Comparison of ENCODE assay signal across 8 cellular contexts in the genomic region with DNA sequence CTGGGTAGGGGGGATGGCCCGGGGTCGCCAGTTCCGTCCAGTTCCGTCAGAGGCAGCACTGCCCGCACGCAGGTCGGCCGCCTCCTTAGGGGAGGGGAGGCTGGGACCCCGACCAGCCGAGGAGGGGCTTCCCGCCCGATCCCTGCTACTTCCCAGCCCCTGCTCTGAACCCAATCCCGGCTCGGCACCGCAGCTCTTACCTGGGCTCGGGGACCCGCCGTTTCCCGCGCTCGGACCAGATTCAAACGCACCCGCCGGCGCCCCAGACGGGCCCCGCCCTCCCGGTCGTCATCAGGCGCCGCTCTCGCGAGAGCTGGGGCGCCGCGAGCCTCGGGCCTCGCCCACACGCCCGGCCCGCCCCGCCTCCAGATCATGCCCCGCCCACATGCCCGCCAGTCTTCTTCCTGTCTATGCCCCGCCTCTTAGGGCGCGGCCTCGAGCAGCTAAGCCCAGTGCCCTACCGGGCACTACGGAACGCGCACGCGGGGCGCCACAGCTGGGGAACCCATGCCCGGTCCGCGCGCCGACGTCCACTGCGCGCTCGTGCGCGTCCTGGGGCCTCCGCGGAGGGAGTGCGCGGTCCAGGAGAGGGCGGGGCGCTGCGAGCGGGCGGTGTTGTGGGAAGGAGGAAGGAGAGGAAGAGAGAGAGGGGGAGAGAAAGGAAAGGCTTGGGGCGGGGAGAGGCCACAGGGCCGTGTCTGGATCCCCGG. TPM values are rescaled to one million over a fixed set of nuclear protein-coding genes. Genes with fewer than 3 reads are reported as not detected.
DNase-seq lines count a peak whose midpoint lies in the region; TF ChIP-seq lines count a peak whose summit lies in the region.

A gene with protein sequence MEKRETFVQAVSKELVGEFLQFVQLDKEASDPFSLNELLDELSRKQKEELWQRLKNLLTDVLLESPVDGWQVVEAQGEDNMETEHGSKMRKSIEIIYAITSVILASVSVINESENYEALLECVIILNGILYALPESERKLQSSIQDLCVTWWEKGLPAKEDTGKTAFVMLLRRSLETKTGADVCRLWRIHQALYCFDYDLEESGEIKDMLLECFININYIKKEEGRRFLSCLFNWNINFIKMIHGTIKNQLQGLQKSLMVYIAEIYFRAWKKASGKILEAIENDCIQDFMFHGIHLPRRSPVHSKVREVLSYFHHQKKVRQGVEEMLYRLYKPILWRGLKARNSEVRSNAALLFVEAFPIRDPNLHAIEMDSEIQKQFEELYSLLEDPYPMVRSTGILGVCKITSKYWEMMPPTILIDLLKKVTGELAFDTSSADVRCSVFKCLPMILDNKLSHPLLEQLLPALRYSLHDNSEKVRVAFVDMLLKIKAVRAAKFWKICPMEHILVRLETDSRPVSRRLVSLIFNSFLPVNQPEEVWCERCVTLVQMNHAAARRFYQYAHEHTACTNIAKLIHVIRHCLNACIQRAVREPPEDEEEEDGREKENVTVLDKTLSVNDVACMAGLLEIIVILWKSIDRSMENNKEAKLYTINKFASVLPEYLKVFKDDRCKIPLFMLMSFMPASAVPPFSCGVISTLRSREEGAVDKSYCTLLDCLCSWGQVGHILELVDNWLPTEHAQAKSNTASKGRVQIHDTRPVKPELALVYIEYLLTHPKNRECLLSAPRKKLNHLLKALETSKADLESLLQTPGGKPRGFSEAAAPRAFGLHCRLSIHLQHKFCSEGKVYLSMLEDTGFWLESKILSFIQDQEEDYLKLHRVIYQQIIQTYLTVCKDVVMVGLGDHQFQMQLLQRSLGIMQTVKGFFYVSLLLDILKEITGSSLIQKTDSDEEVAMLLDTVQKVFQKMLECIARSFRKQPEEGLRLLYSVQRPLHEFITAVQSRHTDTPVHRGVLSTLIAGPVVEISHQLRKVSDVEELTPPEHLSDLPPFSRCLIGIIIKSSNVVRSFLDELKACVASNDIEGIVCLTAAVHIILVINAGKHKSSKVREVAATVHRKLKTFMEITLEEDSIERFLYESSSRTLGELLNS (minus strand): TSS at position 281 of the 710 bp plus-strand sequence. CDS start 2,905 bp downstream, outside the sequence.

- DNase-seq in G401 (ENCODE audit: low spot score) (peak; percentile 97), H9 (peak; percentile 97), MG63 (peak; percentile 96), SHP77 treated with DMSO at 0.1 percent for 48 hours (lab: John Stamatoyannopoulos, UW) (peak; percentile 92), activated gamma-delta T cell (lab: John Stamatoyannopoulos, UW) (peak; percentile 96), fibroblast of villous mesenchyme (ENCODE audit: low read depth) (peak; percentile 99), neural crest cell (ENCODE audit: low read depth, low spot score) (peak; percentile 96)

- no peak within 1 kb of the TSS for H3K56ac ChIP-seq in H9 (ENCODE audit: insufficient read length, low read depth, low read length)

- H3K4me1 Mint-ChIP-seq in H9 (peaks cover 41 to 42% of the 10 kb centered on the region in 2 experiments), neural crest cell (peaks cover 40% of the 10 kb centered on the region)

- no peak within 1 kb of the TSS for H4K91ac ChIP-seq in H9 (ENCODE audit: insufficient read length, low read depth, low read length)

- H3K4me1 ChIP-seq in H9 (ENCODE audit: insufficient read depth, low read length): peaks cover 3% of the 10 kb centered on the region
- peaks cover 18% of the 10 kb centered on the region for H3K4me1 ChIP-seq in stomach smooth muscle (ENCODE audit: control insufficient read depth, insufficient read depth, low read length)

- no peak within 1 kb of the TSS for H3K23ac ChIP-seq in H9 (ENCODE audit: insufficient read length, low read depth, low read length)

- peaks cover 3% of the 10 kb centered on the region for H3K79me1 ChIP-seq in H9 (ENCODE audit: insufficient read depth, low read depth, low read length, poor library complexity, severe bottlenecking)

- peaks cover 16% of the 10 kb centered on the region; the same call in 1 of the 2 replicates for H3K79me2 ChIP-seq in H9 (ENCODE audit: insufficient read depth, low read length)

- H3K9me3 ChIP-seq in H9 (ENCODE audit: control insufficient read depth, low read depth, low read length) (peaks cover 10% of the 10 kb centered on the region), MG63 (no peaks in the 10 kb centered on the region), stomach smooth muscle (ENCODE audit: control insufficient read depth in 2 of 2, low read length in 2 of 2) (no peaks in the 10 kb centered on the region)

- H3K9me3 Mint-ChIP-seq in H9 (peaks cover 7 to 9% of the 10 kb centered on the region in 2 experiments; a peak in 4 of 5 replicates), neural crest cell (no peaks in the 10 kb centered on the region)

- H2BK5ac ChIP-seq in H9 (ENCODE audit: insufficient read length, low read length): no peak within 1 kb of the TSS

- H2BK12ac ChIP-seq in H9 (ENCODE audit: insufficient read length, low read depth, low read length): no peak within 1 kb of the TSS

- in situ Hi-C loops in G401 (cut with HindIII; ENCODE audit: low sequenced_read_pairs): no loop called here

- H2BK120ac ChIP-seq in H9 (ENCODE audit: low read depth, low read length, poor library complexity, severe bottlenecking): no peak within 1 kb of the TSS

- peaks cover 18% of the 10 kb centered on the region for H3K23me2 ChIP-seq in H9 (ENCODE audit: insufficient read length, low read depth, low read length, poor library complexity, severe bottlenecking)

- H3K9ac ChIP-seq in H9 (ENCODE audit: extremely low read depth, insufficient read length, low read length): peak within 1 kb of the TSS; percentile 90
- peak within 1 kb of the TSS; percentile 78 to 79 for H3K9ac ChIP-seq in stomach smooth muscle (ENCODE audit: low read length in 2 of 2)

- no peaks in the 10 kb centered on the region; the same call in 1 of the 2 replicates for H3K27me3 Mint-ChIP-seq in H9 (ENCODE audit: low read depth)
- H3K27me3 Mint-ChIP-seq in neural crest cell (ENCODE audit: low read depth): no peaks in the 10 kb centered on the region

- H3K27ac Mint-ChIP-seq in H9 (peak within 1 kb of the TSS; percentile 7 to 96 (median 91); a peak in 5 of 7 replicates), neural crest cell (ENCODE audit: unreplicated experiment) (peak within 1 kb of the TSS; percentile 95)

- H3K4me3 ChIP-seq in MG63 (peak within 1 kb of the TSS; percentile 87), fibroblast of villous mesenchyme (ENCODE audit: low read depth, low read length) (peak within 1 kb of the TSS; percentile 84), stomach smooth muscle (ENCODE audit: low read length in 2 of 2) (peak within 1 kb of the TSS; percentile 77 to 83)

- no peak within 1 kb of the TSS for H3K27ac ChIP-seq in H9 (ENCODE audit: insufficient read length, low read depth, low read length)
- peak within 1 kb of the TSS; percentile 80 for H3K27ac ChIP-seq in stomach smooth muscle (ENCODE audit: low read length)

- peak within 1 kb of the TSS; percentile 95 for H3K14ac ChIP-seq in H9 (ENCODE audit: insufficient read depth, low read length)

- H2BK15ac ChIP-seq in H9 (ENCODE audit: low read depth, low read length): no peak within 1 kb of the TSS

- H3K36me3 Mint-ChIP-seq in H9 (ENCODE audit: insufficient read depth in 1 of 3, low read depth in 3 of 3): peaks cover 16 to 32% (median 29%) of the 10 kb centered on the region in 3 experiments
- peaks cover 6% of the 10 kb centered on the region for H3K36me3 Mint-ChIP-seq in neural crest cell (ENCODE audit: low read depth)

- no peak within 1 kb of the TSS for H4K8ac ChIP-seq in H9 (replicated peaks; ENCODE audit: insufficient read length, low read depth, low read length)

- TF ChIP-seq CTCF in H9 (conservative IDR thresholded peaks at IDR 0.05) (no peak), fibroblast of villous mesenchyme (IDR thresholded peaks at IDR 0.05; ENCODE audit: insufficient read depth, low read depth, low read length) (no peak), neural crest cell (conservative IDR thresholded peaks at IDR 0.05) (peak; percentile 30)

- H3K36me3 ChIP-seq in MG63 (peaks cover 15% of the 10 kb centered on the region), stomach smooth muscle (ENCODE audit: control insufficient read depth in 2 of 2, insufficient read depth in 2 of 2, low read length in 2 of 2) (no peaks in the 10 kb centered on the region)

- H4K20me1 ChIP-seq in H9 (ENCODE audit: control insufficient read depth, insufficient read depth, insufficient read length): no peaks in the 10 kb centered on the region

- H3K18ac ChIP-seq in H9 (ENCODE audit: insufficient read length, low read depth, low read length): peak within 1 kb of the TSS; percentile 76

- no CpG with 5 or more reads among the region's 78 CpGs for whole genome bisulfite sequencing in H9 (ENCODE audit: extremely low coverage, insufficient read length, low lambda C conversion rate)

- H3K4me2 ChIP-seq in H9 (ENCODE audit: insufficient read depth, insufficient read length, low read length): peak within 1 kb of the TSS; percentile 89

- peak within 1 kb of the TSS; percentile 81 to 86 for H3K4me3 Mint-ChIP-seq in H9
- peak within 1 kb of the TSS; percentile 92 for H3K4me3 Mint-ChIP-seq in neural crest cell

- no peak within 1 kb of the TSS for H2AK5ac ChIP-seq in H9 (ENCODE audit: insufficient read length, low read length)

- H3T11ph ChIP-seq in H9 (ENCODE audit: low read length): no peak within 1 kb of the TSS

- no peak within 1 kb of the TSS for H2AFZ ChIP-seq in H9 (ENCODE audit: low read length)

- no peak within 1 kb of the TSS for H3K4ac ChIP-seq in H9 (ENCODE audit: low read depth, low read length)

- H4K5ac ChIP-seq in H9 (ENCODE audit: insufficient read length, low read depth, low read length): no peak within 1 kb of the TSS

- no peaks in the 10 kb centered on the region for H3K27me3 ChIP-seq in H9 (ENCODE audit: insufficient read depth, low read length)
- H3K27me3 ChIP-seq in MG63: no peaks in the 10 kb centered on the region
- H3K27me3 ChIP-seq in stomach smooth muscle (ENCODE audit: control insufficient read depth in 1 of 2, insufficient read depth in 2 of 2, low read length in 2 of 2): no peaks in the 10 kb centered on the region

- no peak within 1 kb of the TSS for H2BK20ac ChIP-seq in H9 (ENCODE audit: low read depth, low read length, poor library complexity, severe bottlenecking)

RNA-seq across cellular contexts. Expression of the gene that starts here (rescaled TPM):
- total RNA-seq in G401 (2014; rRNA removed; shearing (Covaris generic)): 18.2 and 32.3 TPM in 2 replicates
- total RNA-seq in H9 (2021): 98.6 and 99.4 TPM in 2 replicates
- 13.8 and 15.6 TPM in 2 replicates for total RNA-seq in MG63 (2014; rRNA removed; shearing (Covaris generic); ENCODE audit: low replicate concordance)
- 16.4 and 17.7 TPM in 2 replicates for total RNA-seq in fibroblast of villous mesenchyme
- total RNA-seq in neural crest cell: 84.9 and 86.7 TPM in 2 replicates
